Comparison of ENCODE assay signal across 19 cellular contexts in the genomic region with DNA sequence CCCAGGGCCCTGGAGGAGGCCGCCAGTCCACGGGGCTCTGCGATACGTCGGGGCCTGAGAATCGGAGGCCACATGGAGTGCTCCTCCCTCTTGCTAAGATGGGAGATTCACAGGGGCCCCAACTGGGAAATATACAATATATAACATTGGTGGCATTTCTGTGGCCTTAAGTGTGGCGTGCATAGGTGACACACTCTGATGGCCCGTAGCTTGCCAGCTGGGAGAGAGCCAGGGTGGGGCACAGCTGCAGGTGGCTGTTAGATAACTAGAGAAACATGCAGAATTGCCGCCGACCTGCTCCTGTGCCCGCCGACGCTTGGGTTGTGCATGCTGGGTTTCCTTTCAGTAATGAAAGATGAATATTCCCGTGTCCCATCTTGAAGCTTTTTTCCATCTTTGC. TPM values are rescaled to one million over a fixed set of nuclear protein-coding genes. Genes with fewer than 3 reads are reported as not detected.
"Had no signal": no experiment of that assay in that cellular context is flagged by ENCODE, and none has a peak within 500 bp of the region (broad histone marks: within the 10 kb centered on the region; RNA-seq: fewer than 3 reads in every experiment).

No MANE protein-coding gene starts in this region.

- H3K4me3 ChIP-seq: sigmoid colon, vagina had no signal

- H3K27ac ChIP-seq: foreskin keratinocyte, sigmoid colon, vagina had no signal

- H3K4me1 Mint-ChIP-seq: stimulated activated effector memory CD8-positive, alpha-beta T cell treated with anti-CD3 and anti-CD28 coated beads, Interleukin-12 subunit alpha, Interleukin-12 subunit beta, amount 100 ng/mL, for 72 hours had no signal

- H3K27ac Mint-ChIP-seq: activated CD4-positive, alpha-beta memory T cell treated with anti-CD3 and anti-CD28 coated beads for 36 hours; activated naive CD8-positive, alpha-beta T cell treated with anti-CD3 and anti-CD28 coated beads for 36 hours; stimulated activated effector memory CD8-positive, alpha-beta T cell treated with anti-CD3 and anti-CD28 coated beads, Interleukin-12 subunit alpha, Interleukin-12 subunit beta, amount 100 ng/mL, for 72 hours; type B pancreatic cell had no signal

- H3K9me3 Mint-ChIP-seq: activated CD4-positive, alpha-beta memory T cell treated with anti-CD3 and anti-CD28 coated beads for 36 hours; activated naive CD8-positive, alpha-beta T cell treated with anti-CD3 and anti-CD28 coated beads for 36 hours; naive B cell; stimulated activated effector memory CD8-positive, alpha-beta T cell treated with anti-CD3 and anti-CD28 coated beads, Interleukin-12 subunit alpha, Interleukin-12 subunit beta, amount 100 ng/mL, for 72 hours had no signal

- H3K36me3 ChIP-seq: sigmoid colon, vagina had no signal

- FAIRE-seq: astrocyte had no signal

- H3K4me3 Mint-ChIP-seq: activated CD4-positive, alpha-beta memory T cell treated with anti-CD3 and anti-CD28 coated beads for 36 hours; activated naive CD8-positive, alpha-beta T cell treated with anti-CD3 and anti-CD28 coated beads for 36 hours; naive B cell; stimulated activated effector memory CD8-positive, alpha-beta T cell treated with anti-CD3 and anti-CD28 coated beads, Interleukin-12 subunit alpha, Interleukin-12 subunit beta, amount 100 ng/mL, for 72 hours; type B pancreatic cell had no signal

- DNase-seq: activated CD4-positive, alpha-beta memory T cell treated with anti-CD3 and anti-CD28 coated beads for 36 hours; activated CD4-positive, alpha-beta T cell treated with anti-CD3 and anti-CD28 coated beads for 48 hours; activated naive CD4-positive, alpha-beta T cell treated with Interleukin-2 at 50 U/mL for 16 hours; activated naive CD8-positive, alpha-beta T cell treated with anti-CD3 and anti-CD28 coated beads for 36 hours; activated T-cell treated with anti-CD3 and anti-CD28 coated beads, Interleukin-2, amount 50 U/mL, for 48 hours; central memory CD4-positive, alpha-beta T cell; effector memory CD4-positive, alpha-beta T cell; foreskin keratinocyte; naive B cell; occipital lobe; sigmoid colon; T-helper 2 cell had no signal

- H3K27me3 Mint-ChIP-seq: activated naive CD8-positive, alpha-beta T cell treated with anti-CD3 and anti-CD28 coated beads for 36 hours had no signal

- H3K27me3 ChIP-seq: sigmoid colon, vagina had no signal

- H3K9me3 ChIP-seq: sigmoid colon, vagina had no signal

- H3K36me3 Mint-ChIP-seq: activated CD4-positive, alpha-beta memory T cell treated with anti-CD3 and anti-CD28 coated beads for 36 hours; activated naive CD8-positive, alpha-beta T cell treated with anti-CD3 and anti-CD28 coated beads for 36 hours; naive B cell; stimulated activated effector memory CD8-positive, alpha-beta T cell treated with anti-CD3 and anti-CD28 coated beads, Interleukin-12 subunit alpha, Interleukin-12 subunit beta, amount 100 ng/mL, for 72 hours; type B pancreatic cell had no signal

RNA-seq across cellular contexts. Expression of a gene that starts 30.1 kb away (rescaled TPM):
- total RNA-seq: activated CD4-positive, alpha-beta memory T cell treated with anti-CD3 and anti-CD28 coated beads for 36 hours; activated naive CD8-positive, alpha-beta T cell treated with anti-CD3 and anti-CD28 coated beads for 36 hours; astrocyte; dermis microvascular lymphatic vessel endothelial cell; foreskin keratinocyte; glomerular endothelial cell; occipital lobe; sigmoid colon; temporal lobe; vagina had no signal
- polyA plus RNA-seq: foreskin keratinocyte had no signal
